In genomic region chr14:98204139-98204538, GRCh38 we compare ENCODE assay signal across 20 cellular contexts.
A peak's percentile ranks its signal among the peaks of the same experiment; 100 is the strongest.
DNase-seq lines count a peak whose midpoint lies in the region; ATAC-seq and TF ChIP-seq lines count a peak whose summit lies in the region.
"Had no signal": no experiment of that assay in that cellular context is flagged by ENCODE, and none has a peak within 500 bp of the region (broad histone marks: within the 10 kb centered on the region; RNA-seq: fewer than 3 reads in every experiment).

No MANE protein-coding gene starts in this region.

- H3K9me3 Mint-ChIP-seq in activated naive CD4-positive, alpha-beta T cell treated with anti-CD3 and anti-CD28 coated beads, Interleukin-2, amount 50 U/mL, for 24 hours: no peaks in the 10 kb centered on the region
- no peaks in the 10 kb centered on the region for H3K9me3 Mint-ChIP-seq in central memory CD8-positive, alpha-beta T cell

- TF ChIP-seq CTCF in WERI-Rb-1 (IDR thresholded peaks at IDR 0.05; ENCODE audit: low read depth, low read length) (no peak), colonic mucosa (IDR thresholded peaks at IDR 0.05) (no peak)

- no peak for ATAC-seq in T-helper 17 cell
- ATAC-seq in central memory CD8-positive, alpha-beta T cell (replicated peaks; ENCODE audit: extremely low read depth, poor library complexity, severe bottlenecking): no peak
- ATAC-seq: psoas muscle had no signal

- no peaks in the 10 kb centered on the region for H3K4me1 ChIP-seq in colonic mucosa
- H3K4me1 ChIP-seq: psoas muscle, SJSA1, suprapubic skin, uterus had no signal

- no peak overlapping the region for H3K4me3 ChIP-seq in WERI-Rb-1 (ENCODE audit: low read depth, low read length)
- no peak overlapping the region for H3K4me3 ChIP-seq in colonic mucosa
- H3K4me3 ChIP-seq: mucosa of descending colon, psoas muscle, SJSA1, suprapubic skin, uterus had no signal

- peak overlapping the region; percentile 60 for H3K4me3 Mint-ChIP-seq in activated naive CD4-positive, alpha-beta T cell treated with anti-CD3 and anti-CD28 coated beads, Interleukin-2, amount 50 U/mL, for 24 hours
- H3K4me3 Mint-ChIP-seq in T-helper 17 cell: no peak overlapping the region
- H3K4me3 Mint-ChIP-seq in central memory CD8-positive, alpha-beta T cell: no peak overlapping the region
- H3K4me3 Mint-ChIP-seq: CD14-positive monocyte had no signal

- H3K27me3 ChIP-seq in WERI-Rb-1 (ENCODE audit: insufficient read depth, low read depth, severe bottlenecking) (peaks cover 67% of the 10 kb centered on the region), colonic mucosa (no peaks in the 10 kb centered on the region)
- H3K27me3 ChIP-seq: neutrophil, SJSA1, uterus had no signal

- H3K36me3 ChIP-seq in WERI-Rb-1 (no peaks in the 10 kb centered on the region), colonic mucosa (no peaks in the 10 kb centered on the region)
- H3K36me3 ChIP-seq: neutrophil, SJSA1, suprapubic skin, uterus had no signal

- peaks cover 98% of the 10 kb centered on the region for H3K4me1 Mint-ChIP-seq in activated naive CD4-positive, alpha-beta T cell treated with anti-CD3 and anti-CD28 coated beads, Interleukin-2, amount 50 U/mL, for 24 hours
- peaks cover 60% of the 10 kb centered on the region for H3K4me1 Mint-ChIP-seq in T-helper 17 cell
- H3K4me1 Mint-ChIP-seq in central memory CD8-positive, alpha-beta T cell: peaks cover 67% of the 10 kb centered on the region
- H3K4me1 Mint-ChIP-seq: CD14-positive monocyte had no signal

- no peaks in the 10 kb centered on the region for H3K27me3 Mint-ChIP-seq in activated naive CD4-positive, alpha-beta T cell treated with anti-CD3 and anti-CD28 coated beads, Interleukin-2, amount 50 U/mL, for 24 hours
- no peaks in the 10 kb centered on the region for H3K27me3 Mint-ChIP-seq in T-helper 17 cell
- H3K27me3 Mint-ChIP-seq in central memory CD8-positive, alpha-beta T cell: no peaks in the 10 kb centered on the region

- DNase-seq in activated naive CD4-positive, alpha-beta T cell treated with Interleukin-2 at 50 U/mL for 16 hours: no peak
- DNase-seq in T-helper 17 cell (no peak), WERI-Rb-1 (no peak), colonic mucosa (no peak), NCI-H526 (lab: John Stamatoyannopoulos, UW) (no peak)
- no peak for DNase-seq in central memory CD8-positive, alpha-beta T cell (ENCODE audit: low spot score in 2 of 2)
- DNase-seq: activated gamma-delta T cell; central memory CD4-positive, alpha-beta T cell; DMS 273 treated with DMSO at 0.1 percent for 48 hours; hypothalamus; NCI-H1436 treated with DMSO at 0.1 percent for 48 hours; NCI-H524 treated with DMSO at 0.1 percent for 48 hours; psoas muscle; uterus had no signal

- H3K27ac ChIP-seq in WERI-Rb-1 (no peak overlapping the region), colonic mucosa (no peak overlapping the region)
- H3K27ac ChIP-seq: neutrophil, psoas muscle, SJSA1, suprapubic skin, uterus had no signal

- peak overlapping the region; percentile 85 for H3K27ac Mint-ChIP-seq in activated naive CD4-positive, alpha-beta T cell treated with anti-CD3 and anti-CD28 coated beads, Interleukin-2, amount 50 U/mL, for 24 hours
- peak overlapping the region; percentile 68 for H3K27ac Mint-ChIP-seq in T-helper 17 cell
- peak overlapping the region; percentile 85 for H3K27ac Mint-ChIP-seq in central memory CD8-positive, alpha-beta T cell (ENCODE audit: low read depth)
- H3K27ac Mint-ChIP-seq: CD14-positive monocyte had no signal

- no peak overlapping the region for H3K9ac ChIP-seq in colonic mucosa (ENCODE audit: low read depth in 2 of 2, low read length in 2 of 2)

- H3K36me3 Mint-ChIP-seq in activated naive CD4-positive, alpha-beta T cell treated with anti-CD3 and anti-CD28 coated beads, Interleukin-2, amount 50 U/mL, for 24 hours: peaks cover 2% of the 10 kb centered on the region
- peaks cover 2% of the 10 kb centered on the region for H3K36me3 Mint-ChIP-seq in T-helper 17 cell (ENCODE audit: low read depth)
- H3K36me3 Mint-ChIP-seq in central memory CD8-positive, alpha-beta T cell (ENCODE audit: insufficient read depth): peaks cover 3% of the 10 kb centered on the region
- H3K36me3 Mint-ChIP-seq: CD14-positive monocyte had no signal

- intact Hi-C loops in colonic mucosa (cut with DNase I): no loop called here

- H3K9me3 ChIP-seq in T-helper 17 cell (ENCODE audit: control insufficient read depth, low read length, poor library complexity, severe bottlenecking) (no peaks in the 10 kb centered on the region), WERI-Rb-1 (ENCODE audit: severe bottlenecking) (no peaks in the 10 kb centered on the region), colonic mucosa (no peaks in the 10 kb centered on the region)
- H3K9me3 ChIP-seq: mucosa of descending colon, neutrophil, psoas muscle, SJSA1, suprapubic skin, uterus had no signal
